In genomic region chr14:102811254-102811963, GRCh38 we compare ENCODE assay signal across 22 cellular contexts. TPM values are rescaled to one million over a fixed set of nuclear protein-coding genes. Genes with fewer than 3 reads are reported as not detected.
DNase-seq lines count a peak whose midpoint lies in the region; ATAC-seq, FAIRE-seq and TF ChIP-seq lines count a peak whose summit lies in the region.
"Had no signal": no experiment of that assay in that cellular context is flagged by ENCODE, and none has a peak within 500 bp of the region (broad histone marks: within the 10 kb centered on the region; RNA-seq: fewer than 3 reads in every experiment).

No MANE protein-coding gene starts in this region.

- no peak for TF ChIP-seq POLR2A in GM12891 (IDR thresholded peaks at IDR 0.05; ENCODE audit: low read depth, low read length)

- H3K27me3 ChIP-seq in mesenchymal stem cell (ENCODE audit: control insufficient read depth in 1 of 2, insufficient read depth in 1 of 2, low read length in 2 of 2) (no peaks in the 10 kb centered on the region), SK-N-SH (ENCODE audit: insufficient read depth) (no peaks in the 10 kb centered on the region)
- H3K27me3 ChIP-seq: stomach, tibial nerve had no signal

- H2BK12ac ChIP-seq in mesenchymal stem cell (ENCODE audit: low read length in 2 of 2) = peak overlapping the region in 1 of 2 experiments; percentile 29

- WGBS in mesenchymal stem cell = 87% methylated on average over 12 of the region's 12 CpGs
- 89% methylated on average over 12 of the region's 12 CpGs for WGBS in SK-N-SH (ENCODE audit: low lambda C conversion rate)

- H4K8ac ChIP-seq in mesenchymal stem cell (ENCODE audit: low read length) = peak overlapping the region; percentile 35

- no peaks in the 10 kb centered on the region for H3K9me3 Mint-ChIP-seq in effector memory CD8-positive, alpha-beta T cell
- H3K9me3 Mint-ChIP-seq: H9; T-helper 2 cell treated with Interferon-gamma antibody and Interleukin-4, amounts not matched to agents 5 μg/mL and 100 μg/mL, for 36 hours had no signal

- POLR2A ChIA-PET in SK-N-SH (lab: Yijun Ruan, JAX) = no interaction called here

- DNase-seq in NCI-H748 (lab: John Stamatoyannopoulos, UW; ENCODE audit: unreplicated experiment) (peak; percentile 25), NCI-H748 treated with DMSO at 0.1 percent for 48 hours (lab: John Stamatoyannopoulos, UW) (no peak), GM12891 (ENCODE audit: insufficient read length, low spot score) (no peak), T-helper 17 cell (no peak), mesenchymal stem cell (no peak), amniotic stem cell (lab: John Stamatoyannopoulos, UW) (no peak), SK-N-SH (no peak)
- no peak for DNase-seq in effector memory CD8-positive, alpha-beta T cell
- DNase-seq: activated CD8-positive, alpha-beta T cell treated with anti-CD3 and anti-CD28 coated beads, Interleukin-2, amount 10 ng/mL, durations not matched to agents 7 days and 5 days; activated naive CD8-positive, alpha-beta T cell treated with anti-CD3 and anti-CD28 coated beads, Interleukin-2, amount 10 ng/mL, durations not matched to agents 7 days and 5 days; H9; NCI-H1092; NCI-H2081; NCI-H524 treated with DMSO at 0.1 percent for 48 hours; right cardiac atrium; stimulated activated CD4-positive, alpha-beta T cell treated with anti-CD3 and anti-CD28 coated beads, Interleukin-12 subunit alpha, Interleukin-12 subunit beta, amount 100 ng/mL, for 4 hours; stimulated activated CD4-positive, alpha-beta T cell treated with anti-CD3 and anti-CD28 coated beads, Interleukin-4, amount 100 ng/mL, for 4 hours; stomach had no signal

- H3K4me3 ChIP-seq in mesenchymal stem cell (ENCODE audit: insufficient read depth in 1 of 2, low read depth in 1 of 2, low read length in 2 of 2) = no peak overlapping the region
- no peak overlapping the region for H3K4me3 ChIP-seq in SK-N-SH (ENCODE audit: low read depth in 2 of 2, low read length in 1 of 2)
- H3K4me3 ChIP-seq: stomach, tibial nerve had no signal

- H2BK5ac ChIP-seq in mesenchymal stem cell (ENCODE audit: low read depth, low read length, poor library complexity, severe bottlenecking) = no peak overlapping the region

- TF ChIP-seq RAD21 in SK-N-SH (IDR thresholded peaks at IDR 0.05; ENCODE audit: low read length) = no peak

- H3K9me3 ChIP-seq in T-helper 17 cell (ENCODE audit: control insufficient read depth, low read length, poor library complexity, severe bottlenecking) (no peaks in the 10 kb centered on the region), mesenchymal stem cell (ENCODE audit: control insufficient read depth, low read length) (no peaks in the 10 kb centered on the region), SK-N-SH (no peaks in the 10 kb centered on the region)
- H3K9me3 ChIP-seq: Caco-2, stomach, tibial nerve had no signal

- H3K4me1 ChIP-seq in mesenchymal stem cell (ENCODE audit: control insufficient read depth, insufficient read depth, low read depth, low read length) (peaks cover 18% of the 10 kb centered on the region), SK-N-SH (ENCODE audit: control insufficient read depth in 1 of 2, insufficient read depth in 2 of 2, low read depth in 1 of 2, low read length in 1 of 2) (no peaks in the 10 kb centered on the region)
- H3K4me1 ChIP-seq: stomach had no signal

- no peak overlapping the region for H3K4ac ChIP-seq in mesenchymal stem cell (ENCODE audit: low read depth in 1 of 2, low read length in 2 of 2)

- no peak for TF ChIP-seq EP300 in SK-N-SH (IDR thresholded peaks at IDR 0.05; ENCODE audit: borderline replicate concordance in 1 of 2, low read depth in 1 of 2, low read length in 1 of 2)

- no peak overlapping the region for H3K4me2 ChIP-seq in mesenchymal stem cell (ENCODE audit: low read length, poor library complexity, severe bottlenecking)
- no peak overlapping the region for H3K4me2 ChIP-seq in SK-N-SH

- no peak for TF ChIP-seq CTCF in SK-N-SH (IDR thresholded peaks at IDR 0.05)

- H3K9ac ChIP-seq in mesenchymal stem cell (ENCODE audit: low read length) (no peak overlapping the region), SK-N-SH (no peak overlapping the region)
- H3K9ac ChIP-seq: parathyroid adenoma had no signal

- H3K27ac Mint-ChIP-seq in T-helper 17 cell = peak overlapping the region; percentile 34
- H3K27ac Mint-ChIP-seq in effector memory CD8-positive, alpha-beta T cell = no peak overlapping the region

- no peak overlapping the region for H3K14ac ChIP-seq in mesenchymal stem cell (ENCODE audit: low read length in 2 of 2)

- H2BK120ac ChIP-seq in mesenchymal stem cell (ENCODE audit: low read depth, low read length) = no peak overlapping the region

- H3F3A ChIP-seq in SK-N-SH (replicated peaks; ENCODE audit: insufficient read depth) = no peaks in the 10 kb centered on the region

- peak; percentile 55 for FAIRE-seq in GM12891 (lab: Jason Lieb, UNC)

- H3K79me2 ChIP-seq in SK-N-SH (ENCODE audit: insufficient read depth) = peaks cover 85% of the 10 kb centered on the region

- no peaks in the 10 kb centered on the region for H3K9me2 ChIP-seq in SK-N-SH

- peak overlapping the region; percentile 3 to 55 for H3K18ac ChIP-seq in mesenchymal stem cell (ENCODE audit: low read depth in 1 of 2, low read length in 2 of 2)

- CTCF ChIA-PET in SK-N-SH (lab: Yijun Ruan, JAX) = no interaction called here

- no peaks in the 10 kb centered on the region for H3K27me3 Mint-ChIP-seq in T-helper 17 cell
- H3K27me3 Mint-ChIP-seq in effector memory CD8-positive, alpha-beta T cell = no peaks in the 10 kb centered on the region
- H3K27me3 Mint-ChIP-seq: activated naive CD8-positive, alpha-beta T cell treated with anti-CD3 and anti-CD28 coated beads, Interleukin-2, amount 10 ng/mL, durations not matched to agents 7 days and 5 days had no signal

- H3K36me3 ChIP-seq in mesenchymal stem cell (ENCODE audit: control insufficient read depth in 1 of 2, insufficient read depth in 2 of 2, low read depth in 1 of 2, low read length in 2 of 2) (no peaks in the 10 kb centered on the region), SK-N-SH (replicated peaks in 1 of 2; ENCODE audit: control insufficient read depth in 1 of 2, insufficient read depth in 2 of 2, low read length in 1 of 2) (no peaks in the 10 kb centered on the region)
- H3K36me3 ChIP-seq: stomach, tibial nerve had no signal

- H3K4me1 Mint-ChIP-seq in T-helper 17 cell = peaks cover 56% of the 10 kb centered on the region
- H3K4me1 Mint-ChIP-seq in effector memory CD8-positive, alpha-beta T cell (ENCODE audit: low read depth in 2 of 2) = peaks cover 35 to 58% of the 10 kb centered on the region in 2 donors

- peaks cover 38% of the 10 kb centered on the region; the same call in 1 of the 2 replicates for H4K20me1 ChIP-seq in SK-N-SH (ENCODE audit: insufficient read depth)

- no peak overlapping the region for H3K23ac ChIP-seq in mesenchymal stem cell (ENCODE audit: low read length in 2 of 2)

- H3K27ac ChIP-seq in mesenchymal stem cell (ENCODE audit: low read length, poor library complexity, severe bottlenecking) (no peak overlapping the region), SK-N-SH (ENCODE audit: low read depth in 2 of 2, low read length in 1 of 2) (no peak overlapping the region)
- H3K27ac ChIP-seq: parathyroid adenoma, stomach, tibial nerve had no signal

- no peak overlapping the region for H4K91ac ChIP-seq in mesenchymal stem cell (ENCODE audit: low read length)

- H2BK15ac ChIP-seq in mesenchymal stem cell (ENCODE audit: low read depth, poor library complexity, severe bottlenecking) = no peak overlapping the region

- peaks cover 3% of the 10 kb centered on the region for H3K36me3 Mint-ChIP-seq in T-helper 17 cell (ENCODE audit: low read depth)
- peaks cover 34% of the 10 kb centered on the region for H3K36me3 Mint-ChIP-seq in effector memory CD8-positive, alpha-beta T cell (ENCODE audit: insufficient read depth)

- H2AK5ac ChIP-seq in mesenchymal stem cell (ENCODE audit: low read length, severe bottlenecking) = no peak overlapping the region

- peaks cover 27% of the 10 kb centered on the region for H3K79me1 ChIP-seq in mesenchymal stem cell (replicated peaks; ENCODE audit: low read length, poor library complexity, severe bottlenecking)

- ATAC-seq in T-helper 17 cell = no peak
- ATAC-seq in effector memory CD8-positive, alpha-beta T cell (replicated peaks) = no peak
- ATAC-seq: activated CD8-positive, alpha-beta T cell treated with anti-CD3 and anti-CD28 coated beads, Interleukin-2, amount 10 ng/mL, durations not matched to agents 7 days and 5 days; right cardiac atrium had no signal

- no peak overlapping the region for H3K4me3 Mint-ChIP-seq in T-helper 17 cell
- no peak overlapping the region for H3K4me3 Mint-ChIP-seq in effector memory CD8-positive, alpha-beta T cell
- H3K4me3 Mint-ChIP-seq: activated CD8-positive, alpha-beta T cell treated with anti-CD3 and anti-CD28 coated beads, Interleukin-2, amount 10 ng/mL, durations not matched to agents 7 days and 5 days; activated naive CD8-positive, alpha-beta T cell treated with anti-CD3 and anti-CD28 coated beads, Interleukin-2, amount 10 ng/mL, durations not matched to agents 7 days and 5 days; H9; T-helper 2 cell treated with Interferon-gamma antibody and Interleukin-4, amounts not matched to agents 5 μg/mL and 100 μg/mL, for 36 hours had no signal

- no peak overlapping the region for H2AFZ ChIP-seq in mesenchymal stem cell (ENCODE audit: low read depth, low read length)
- H2AFZ ChIP-seq in SK-N-SH (ENCODE audit: low read depth) = no peak overlapping the region
- H2AFZ ChIP-seq: parathyroid adenoma had no signal

TF ChIP-seq in GM12891, 5 proteins besides CTCF, POLR2A, EP300 and RAD21:
- TF ChIP-seq POU2F2 (IDR thresholded peaks at IDR 0.05; ENCODE audit: low read depth, low read length) (no peak), TAF1 (IDR thresholded peaks at IDR 0.05; ENCODE audit: low read depth, low read length) (no peak), PAX5 (IDR thresholded peaks at IDR 0.05; ENCODE audit: insufficient read depth, low read length, severe bottlenecking) (no peak), SPI1 (IDR thresholded peaks at IDR 0.05; ENCODE audit: low read depth, low read length) (no peak), POLR2AphosphoS5 (IDR thresholded peaks at IDR 0.05; ENCODE audit: low read depth, low read length) (no peak)
TF ChIP-seq in GM12891: peak in this region for 0.

RNA-seq across cellular contexts. Expression of gene TRAF3, which starts 34.2 kb away (rescaled TPM):
- 49.2 TPM for polyA plus RNA-seq in GM12891 (2012; ENCODE audit: low read depth, missing spikeins)
- 10 to 100 TPM; 47.8 to 54.4 TPM for total RNA-seq in T-helper 17 cell
- polyA plus RNA-seq in mesenchymal stem cell (2013, experiment 1 of 2) = 10.7 TPM
- polyA plus RNA-seq in mesenchymal stem cell (2013, experiment 2 of 2) = 11.9 TPM
- 16.5 and 17.9 TPM in 2 replicates for polyA plus RNA-seq in SK-N-SH (2012; rRNA removed)
- 14.6 and 16.4 TPM in 2 replicates for polyA plus RNA-seq in SK-N-SH (2012; cell fraction: cytosol; rRNA removed)
- polyA plus RNA-seq in SK-N-SH (2012; cell fraction: nucleus; rRNA removed) = 21.0 and 31.9 TPM in 2 replicates
